Comparison of ENCODE assay signal across 9 cellular contexts in genomic region chr16:69133555-69133954, GRCh38. TPM values are rescaled to one million over a fixed set of nuclear protein-coding genes. Genes with fewer than 3 reads are reported as not detected.
A peak's percentile ranks its signal among the peaks of the same experiment; 100 is the strongest.
DNase-seq lines count a peak whose midpoint lies in the region; ATAC-seq, FAIRE-seq and TF ChIP-seq lines count a peak whose summit lies in the region.
"Had no signal": no experiment of that assay in that cellular context is flagged by ENCODE, and none has a peak within 500 bp of the region (broad histone marks: within the 10 kb centered on the region; RNA-seq: fewer than 3 reads in every experiment).

No MANE protein-coding gene starts in this region.

- H3K4me1 ChIP-seq in A549, result peaks cover 26% of the 10 kb centered on the region
- H3K4me1 ChIP-seq in K562 (replicated peaks in 1 of 2; ENCODE audit: control insufficient read depth in 2 of 2, insufficient read depth in 2 of 2, low read length in 2 of 2), result peaks cover 8 to 17% of the 10 kb centered on the region in 2 experiments; a peak in 3 of 5 replicates
- peaks cover 15% of the 10 kb centered on the region for H3K4me1 ChIP-seq in mesodermal cell (ENCODE audit: control insufficient read depth, insufficient read depth, low read length, poor library complexity, severe bottlenecking)

- no peak for ATAC-seq in A549
- no peak for ATAC-seq in K562

- POLR2A ChIA-PET in A549 (lab: Yijun Ruan, JAX) (no interaction called here), K562 (lab: Yijun Ruan, JAX) (interaction anchor here (0.7 to 1.1 kb wide), 5 partner anchors 9 to 454 kb away, joined by 3 to 5 read pairs (median 3); no protein-coding TSS in a partner anchor)

- peak overlapping the region in 1 of 2 experiments; percentile 99; a peak in 3 of 4 replicates for H3K9ac ChIP-seq in K562 (ENCODE audit: insufficient read depth in 1 of 2, low read depth in 2 of 2, low read length in 2 of 2)

- H4K20me1 ChIP-seq in K562 (replicated peaks; ENCODE audit: control insufficient read depth, insufficient read depth, low read length), result no peaks in the 10 kb centered on the region; the same call in 1 of the 2 replicates

- H3K27ac ChIP-seq in A549, result peak overlapping the region; percentile 93 to 96; a peak in 5 of 6 replicates
- H3K27ac ChIP-seq in HL-60 (replicated peaks), result peak overlapping the region; percentile 80
- peak overlapping the region; percentile 94 for H3K27ac ChIP-seq in K562 (ENCODE audit: extremely low read depth, low read depth, low read length)
- H3K27ac ChIP-seq in mesodermal cell (ENCODE audit: low read depth, low read length, severe bottlenecking), result no peak overlapping the region

- H3K79me2 ChIP-seq in K562 (ENCODE audit: control insufficient read depth, insufficient read depth, low read length), result peaks cover 93% of the 10 kb centered on the region

- H3K27me3 ChIP-seq in HL-60 (ENCODE audit: insufficient read depth, poor library complexity, severe bottlenecking) (no peaks in the 10 kb centered on the region), K562 (ENCODE audit: control insufficient read depth in 2 of 2, insufficient read depth in 2 of 2, low read length in 2 of 2) (no peaks in the 10 kb centered on the region)

- TF ChIP-seq CTCF in A549 (IDR thresholded peaks at IDR 0.05) (no peak), HL-60 (IDR thresholded peaks at IDR 0.05; ENCODE audit: insufficient read depth, low read length) (no peak), K562 (IDR thresholded peaks at IDR 0.05 in 2 of 3, conservative IDR thresholded peaks at IDR 0.05 in 1 of 3; ENCODE audit: insufficient read depth in 2 of 3, low read depth in 1 of 3, low read length in 3 of 3) (no peak), GM20000 (IDR thresholded peaks at IDR 0.05; ENCODE audit: extremely low read depth, missing control alignments) (no peak)

- DNase-seq in A549 (ENCODE audit: low read depth in 1 of 2, low spot score in 1 of 2), result no peak
- no peak for DNase-seq in HL-60 (ENCODE audit: low read depth in 1 of 2, low spot score in 1 of 2)
- peak in 1 of 4 experiments; percentile 23 for DNase-seq in K562 (ENCODE audit: extremely low read depth in 1 of 4, low spot score in 3 of 4)
- no peak for DNase-seq in NCI-H128 (lab: John Stamatoyannopoulos, UW; ENCODE audit: unreplicated experiment)
- no peak for DNase-seq in HCEC 1CT
- DNase-seq in NCI-H510A treated with DMSO at 0.1 percent for 48 hours (lab: John Stamatoyannopoulos, UW), result no peak
- no peak for DNase-seq in GM20000 (ENCODE audit: low spot score)
- DNase-seq: NCI-H524 treated with DMSO at 0.1 percent for 48 hours had no signal

- intact Hi-C loops in K562 (cut with micrococcal nuclease), result no loop called here

- TF ChIP-seq RAD21 in A549 (conservative IDR thresholded peaks at IDR 0.05 in 1 of 2, IDR thresholded peaks at IDR 0.05 in 1 of 2) (no peak), K562 (CRISPR knock-in tag; conservative IDR thresholded peaks at IDR 0.05 in 1 of 2, IDR thresholded peaks at IDR 0.05 in 1 of 2) (no peak)

- no peak overlapping the region for H2AFZ ChIP-seq in K562 (ENCODE audit: low read depth, low read length)

- H3K36me3 ChIP-seq in K562 (ENCODE audit: control insufficient read depth, insufficient read depth, low read length) (peaks cover 74% of the 10 kb centered on the region), mesodermal cell (ENCODE audit: control insufficient read depth, insufficient read depth, low read length) (peaks cover 62% of the 10 kb centered on the region)

- H3K4me2 ChIP-seq in A549 (peak overlapping the region; percentile 88), K562 (ENCODE audit: insufficient read depth, low read length) (peak overlapping the region; percentile 94)

- WGBS in A549 (ENCODE audit: missing lambda C conversion rate), result 9% methylated on average over 1 of the region's 1 CpG
- WGBS in K562 (ENCODE audit: insufficient coverage, low coverage, missing lambda C conversion rate), result 0% methylated on average over 1 of the region's 1 CpG
- 43 to 71% methylated on average over 1 of the region's 1 CpG for WGBS in mesodermal cell (ENCODE audit: insufficient coverage in 2 of 2), 2 experiments

- CTCF ChIA-PET in A549 (lab: Yijun Ruan, JAX) (interaction anchor here (0.9 to 1.8 kb wide), 6 partner anchors 10 to 290 kb away, joined by 3 to 11 read pairs (median 4); partner anchors contain the start of gene TANGO6), K562 (lab: Yijun Ruan, JAX; ENCODE audit: low intra/inter-chr PET ratio) (interaction anchor here (0.6 kb wide), 1 partner anchor 178 kb away, joined by 5 read pairs; no protein-coding TSS in a partner anchor)

- BruUV-seq in K562 (replicated peaks; lab: Mats Ljungman, UMichigan), result no TSS peak

- in situ Hi-C loops in K562 (cut with MboI), result no loop called here

- H3K9me1 ChIP-seq in K562 (ENCODE audit: control insufficient read depth, insufficient read depth, low read length), result no peaks in the 10 kb centered on the region

- H3K4me3 ChIP-seq in A549 (peak overlapping the region; percentile 79), HL-60 (replicated peaks; ENCODE audit: insufficient read depth, low read length) (peak overlapping the region; percentile 98), K562 (peak overlapping the region; percentile 84), mesodermal cell (ENCODE audit: extremely low read depth, insufficient read depth, low read length, poor library complexity, severe bottlenecking) (peak overlapping the region; percentile 83)

- no peaks in the 10 kb centered on the region for H3K9me3 ChIP-seq in A549
- no peaks in the 10 kb centered on the region for H3K9me3 ChIP-seq in K562 (replicated peaks; ENCODE audit: control insufficient read depth, insufficient read depth, low read depth, low read length)
- no peaks in the 10 kb centered on the region for H3K9me3 ChIP-seq in mesodermal cell (ENCODE audit: control insufficient read depth, low read length)

- FAIRE-seq in A549 (lab: Jason Lieb, UNC), result no peak
- FAIRE-seq in K562 (lab: Jason Lieb, UNC), result no peak

- TF ChIP-seq EP300 in A549 (IDR thresholded peaks at IDR 0.05) (no peak), K562 (IDR thresholded peaks at IDR 0.05; ENCODE audit: low read length) (no peak)

- TF ChIP-seq POLR2A in A549 (IDR thresholded peaks at IDR 0.05; ENCODE audit: low read length) (no peak), K562 (conservative IDR thresholded peaks at IDR 0.05) (no peak)

RNA-seq across cellular contexts. Expression of gene UTP4, which starts 1.1 kb away (rescaled TPM):
- polyA plus RNA-seq in A549 (2011; rRNA removed) (118 TPM in 2 replicates), A549 (2017; fragmentation: RNase III; extraction: RNeasy Plus Mini Kit Qiagen cat#74134 plus additional on column Dnase treatment) (77.1 to 87.3 TPM (median 78.8 TPM) in 3 replicates), K562 (2011; rRNA removed) (134 and 203 TPM in 2 replicates), K562 (2014; fragmentation: Illumina TruSeq; extraction: Trizol) (157 and 191 TPM in 2 replicates), K562 (2014; fragmentation: Nextera tagmentation; extraction: Ambion mirVana) (100 to 1,000 TPM; 152 to 195 TPM), K562 (2014; rRNA removed) (116 and 138 TPM in 2 replicates)
- polyA plus RNA-seq in A549 (2012; cell fraction: cytosol; rRNA removed), result 97.9 and 112 TPM in 2 replicates
- polyA plus RNA-seq in A549 (2012; cell fraction: nucleus; rRNA removed), result 101 and 109 TPM in 2 replicates
- polyA minus RNA-seq in A549 (2011; rRNA and poly(A)+ RNA removed), result 132 and 150 TPM in 2 replicates
- 147 and 152 TPM in 2 replicates for total RNA-seq in K562 (2011; cell fraction: chromatin; rRNA removed; ENCODE audit: low replicate concordance)
- 65.1 and 69.4 TPM in 2 replicates for total RNA-seq in K562 (2011; cell fraction: nucleolus; rRNA removed)
- total RNA-seq in K562 (2011; cell fraction: nucleoplasm; rRNA removed), result 79.9 and 80.1 TPM in 2 replicates
- total RNA-seq in K562 (2014; rRNA removed) (46.1 and 51.8 TPM in 2 replicates), K562 (2014; rRNA removed; fragmentation: Illumina TruSeq; extraction: Trizol) (49.8 and 53.7 TPM in 2 replicates), K562 (2015; rRNA removed; fragmentation: Illumina TruSeq; extraction: Trizol) (50.7 and 55.3 TPM in 2 replicates), K562 (2021) (140 and 145 TPM in 2 replicates)
- 143 and 174 TPM in 2 replicates for polyA plus RNA-seq in K562 (2011; cell fraction: cytosol; rRNA removed)
- polyA plus RNA-seq in K562 (2011; cell fraction: nucleus; rRNA removed), result 104 TPM in 2 replicates
- polyA plus RNA-seq in K562 (2012), result 83.1 and 121 TPM in 2 replicates
- polyA minus RNA-seq in K562 (2011; rRNA and poly(A)+ RNA removed), result 216 and 350 TPM in 2 replicates
- 68.4 and 96.7 TPM in 2 replicates for polyA minus RNA-seq in K562 (2011; cell fraction: cytosol; rRNA and poly(A)+ RNA removed)
- polyA minus RNA-seq in K562 (2011; cell fraction: nucleus; rRNA and poly(A)+ RNA removed), result 32.4 and 52.9 TPM in 2 replicates
- polyA plus RNA-seq in mesodermal cell (2013, experiment 1 of 2), result 37.2 TPM
- 33.0 TPM for polyA plus RNA-seq in mesodermal cell (2013, experiment 2 of 2)

RNA-seq across cellular contexts. Expression of gene CHTF8, which starts 1.2 kb away (rescaled TPM):
- polyA plus RNA-seq in A549 (2011; rRNA removed) (81.6 and 113 TPM in 2 replicates), A549 (2017; fragmentation: RNase III; extraction: RNeasy Plus Mini Kit Qiagen cat#74134 plus additional on column Dnase treatment) (72.5 to 82.7 TPM (median 78.7 TPM) in 3 replicates), K562 (2011; rRNA removed) (113 and 137 TPM in 2 replicates), K562 (2014; fragmentation: Illumina TruSeq; extraction: Trizol) (163 and 199 TPM in 2 replicates), K562 (2014; fragmentation: Nextera tagmentation; extraction: Ambion mirVana) (10 to 100 TPM; 20.2 to 21.5 TPM), K562 (2014; rRNA removed) (119 and 135 TPM in 2 replicates)
- 64.0 and 84.3 TPM in 2 replicates for polyA plus RNA-seq in A549 (2012; cell fraction: cytosol; rRNA removed)
- polyA plus RNA-seq in A549 (2012; cell fraction: nucleus; rRNA removed), result 57.0 and 81.5 TPM in 2 replicates
- polyA minus RNA-seq in A549 (2011; rRNA and poly(A)+ RNA removed), result 132 and 175 TPM in 2 replicates
- 68.1 and 102 TPM in 2 replicates for total RNA-seq in K562 (2011; cell fraction: chromatin; rRNA removed; ENCODE audit: low replicate concordance)
- total RNA-seq in K562 (2011; cell fraction: nucleolus; rRNA removed), result 51.5 and 64.2 TPM in 2 replicates
- total RNA-seq in K562 (2011; cell fraction: nucleoplasm; rRNA removed), result 54.0 and 55.2 TPM in 2 replicates
- total RNA-seq in K562 (2014; rRNA removed) (45.9 and 54.0 TPM in 2 replicates), K562 (2014; rRNA removed; fragmentation: Illumina TruSeq; extraction: Trizol) (99.5 and 108 TPM in 2 replicates), K562 (2015; rRNA removed; fragmentation: Illumina TruSeq; extraction: Trizol) (108 and 114 TPM in 2 replicates), K562 (2021) (115 and 118 TPM in 2 replicates)
- 152 and 175 TPM in 2 replicates for polyA plus RNA-seq in K562 (2011; cell fraction: cytosol; rRNA removed)
- 68.8 and 84.4 TPM in 2 replicates for polyA plus RNA-seq in K562 (2011; cell fraction: nucleus; rRNA removed)
- 104 and 123 TPM in 2 replicates for polyA plus RNA-seq in K562 (2012)
- 72.2 and 93.8 TPM in 2 replicates for polyA minus RNA-seq in K562 (2011; rRNA and poly(A)+ RNA removed)
- polyA minus RNA-seq in K562 (2011; cell fraction: cytosol; rRNA and poly(A)+ RNA removed), result 58.9 and 64.5 TPM in 2 replicates
- 16.3 and 30.5 TPM in 2 replicates for polyA minus RNA-seq in K562 (2011; cell fraction: nucleus; rRNA and poly(A)+ RNA removed)
- polyA plus RNA-seq in mesodermal cell (2013, experiment 1 of 2), result 116 TPM
- polyA plus RNA-seq in mesodermal cell (2013, experiment 2 of 2), result 99.3 TPM

RNA-seq across cellular contexts. Expression of gene HAS3, which starts 28.1 kb away (rescaled TPM):
- polyA plus RNA-seq in A549 (2011; rRNA removed) (9.1 and 11.1 TPM in 2 replicates), A549 (2017; fragmentation: RNase III; extraction: RNeasy Plus Mini Kit Qiagen cat#74134 plus additional on column Dnase treatment) (12.4 to 18.6 TPM (median 14.1 TPM) in 3 replicates), K562 (2011; rRNA removed) (0.22 and 0.29 TPM in 2 replicates), K562 (2014; fragmentation: Illumina TruSeq; extraction: Trizol) (0.18 and 0.19 TPM in 2 replicates), K562 (2014; fragmentation: Nextera tagmentation; extraction: Ambion mirVana) (under 1 TPM in 1 of 2 experiments, not detected in 1; 0.04 TPM), K562 (2014; rRNA removed) (0.12 and 0.13 TPM in 2 replicates)
- polyA plus RNA-seq in A549 (2012; cell fraction: cytosol; rRNA removed), result 23.0 and 37.0 TPM in 2 replicates
- polyA plus RNA-seq in A549 (2012; cell fraction: nucleus; rRNA removed), result 51.5 and 90.9 TPM in 2 replicates
- polyA minus RNA-seq in A549 (2011; rRNA and poly(A)+ RNA removed), result 16.0 and 17.6 TPM in 2 replicates
- 0.88 and 1.3 TPM in 2 replicates for total RNA-seq in K562 (2011; cell fraction: chromatin; rRNA removed; ENCODE audit: low replicate concordance)
- total RNA-seq in K562 (2011; cell fraction: nucleolus; rRNA removed), result 0.92 and 1.2 TPM in 2 replicates
- total RNA-seq in K562 (2011; cell fraction: nucleoplasm; rRNA removed), result 0.53 and 1.2 TPM in 2 replicates
- total RNA-seq in K562 (2014; rRNA removed) (0.04 and 0.09 TPM in 2 replicates), K562 (2014; rRNA removed; fragmentation: Illumina TruSeq; extraction: Trizol) (0.07 and 0.10 TPM in 2 replicates), K562 (2015; rRNA removed; fragmentation: Illumina TruSeq; extraction: Trizol) (0.14 and 0.23 TPM in 2 replicates), K562 (2021) (0.33 and 0.38 TPM in 2 replicates)
- 0.19 and 0.49 TPM in 2 replicates for polyA plus RNA-seq in K562 (2011; cell fraction: cytosol; rRNA removed)
- 0.42 and 0.95 TPM in 2 replicates for polyA plus RNA-seq in K562 (2011; cell fraction: nucleus; rRNA removed)
- polyA plus RNA-seq in K562 (2012), result 0.21 and 0.29 TPM in 2 replicates
- 0.18 and 0.53 TPM in 2 replicates for polyA minus RNA-seq in K562 (2011; rRNA and poly(A)+ RNA removed)
- polyA minus RNA-seq in K562 (2011; cell fraction: cytosol; rRNA and poly(A)+ RNA removed), result not detected in 2 replicates
- polyA minus RNA-seq in K562 (2011; cell fraction: nucleus; rRNA and poly(A)+ RNA removed), result 0.67 and 0.78 TPM in 2 replicates
- polyA plus RNA-seq in mesodermal cell (2013, experiment 1 of 2), result 0.41 TPM
- 0.35 TPM for polyA plus RNA-seq in mesodermal cell (2013, experiment 2 of 2)

RNA-seq across cellular contexts. Expression of gene SNTB2, which starts 53.4 kb away (rescaled TPM):
- polyA plus RNA-seq in A549 (2011; rRNA removed) (19.2 and 20.8 TPM in 2 replicates), A549 (2017; fragmentation: RNase III; extraction: RNeasy Plus Mini Kit Qiagen cat#74134 plus additional on column Dnase treatment) (7.4 to 8.4 TPM (median 7.8 TPM) in 3 replicates), K562 (2011; rRNA removed) (7.6 and 9.5 TPM in 2 replicates), K562 (2014; fragmentation: Illumina TruSeq; extraction: Trizol) (3.4 and 3.9 TPM in 2 replicates), K562 (2014; fragmentation: Nextera tagmentation; extraction: Ambion mirVana) (1 to 10 TPM; 1.2 to 1.9 TPM), K562 (2014; rRNA removed) (4.1 and 4.4 TPM in 2 replicates)
- polyA plus RNA-seq in A549 (2012; cell fraction: cytosol; rRNA removed), result 6.5 and 8.9 TPM in 2 replicates
- 5.0 and 8.9 TPM in 2 replicates for polyA plus RNA-seq in A549 (2012; cell fraction: nucleus; rRNA removed)
- polyA minus RNA-seq in A549 (2011; rRNA and poly(A)+ RNA removed), result 48.7 and 52.1 TPM in 2 replicates
- 14.8 and 24.0 TPM in 2 replicates for total RNA-seq in K562 (2011; cell fraction: chromatin; rRNA removed; ENCODE audit: low replicate concordance)
- 8.5 and 12.0 TPM in 2 replicates for total RNA-seq in K562 (2011; cell fraction: nucleolus; rRNA removed)
- total RNA-seq in K562 (2011; cell fraction: nucleoplasm; rRNA removed), result 7.2 and 14.4 TPM in 2 replicates
- total RNA-seq in K562 (2014; rRNA removed) (6.9 and 15.5 TPM in 2 replicates), K562 (2014; rRNA removed; fragmentation: Illumina TruSeq; extraction: Trizol) (5.7 and 7.2 TPM in 2 replicates), K562 (2015; rRNA removed; fragmentation: Illumina TruSeq; extraction: Trizol) (6.3 TPM in 2 replicates), K562 (2021) (13.7 and 14.1 TPM in 2 replicates)
- polyA plus RNA-seq in K562 (2011; cell fraction: cytosol; rRNA removed), result 4.5 and 4.8 TPM in 2 replicates
- 15.6 and 17.4 TPM in 2 replicates for polyA plus RNA-seq in K562 (2011; cell fraction: nucleus; rRNA removed)
- 2.5 and 4.1 TPM in 2 replicates for polyA plus RNA-seq in K562 (2012)
- 10.0 and 12.0 TPM in 2 replicates for polyA minus RNA-seq in K562 (2011; rRNA and poly(A)+ RNA removed)
- 7.0 and 10.4 TPM in 2 replicates for polyA minus RNA-seq in K562 (2011; cell fraction: cytosol; rRNA and poly(A)+ RNA removed)
- 4.4 and 10.4 TPM in 2 replicates for polyA minus RNA-seq in K562 (2011; cell fraction: nucleus; rRNA and poly(A)+ RNA removed)
- polyA plus RNA-seq in mesodermal cell (2013, experiment 1 of 2), result 13.7 TPM
- 12.7 TPM for polyA plus RNA-seq in mesodermal cell (2013, experiment 2 of 2)

Comparison
In these comparisons a context has a peak if more than half of its experiments do, and no peak if none do; other contexts are left out.
1. RNA of gene HAS3, which starts 28.1 kb away (polyA plus RNA-seq): 9.1 to 90.9 TPM in A549; 0.04 to 0.95 TPM in K562; every median in the first group is over 4 times any median in the second.
2. Peak in every context shown above with its lines, with median percentiles within 50 percentile points of each other: H3K4me3 ChIP-seq.